Comparison of ENCODE assay signal across 8 cellular contexts in genomic region chr13:26985285-26985878, GRCh38.
DNase-seq lines count a peak whose midpoint lies in the region; ATAC-seq and TF ChIP-seq lines count a peak whose summit lies in the region.

No MANE protein-coding gene starts in this region.

- ATAC-seq in HG02981 (IDR thresholded peaks at IDR 0.05; ENCODE audit: unreplicated experiment): peak; percentile 66
- ATAC-seq in activated B cell treated with CpG ODN at 0.5 μM for 24 hours (ENCODE audit: low read depth): peak; percentile 96
- ATAC-seq in HG03280 (IDR thresholded peaks at IDR 0.05; ENCODE audit: unreplicated experiment): no peak

- no peaks in the 10 kb centered on the region for H3K36me3 Mint-ChIP-seq in activated B cell treated with CpG ODN at 0.5 μM for 24 hours (ENCODE audit: low read depth)

- no peak overlapping the region for H3K27ac Mint-ChIP-seq in activated B cell treated with CpG ODN at 0.5 μM for 24 hours

- no peak overlapping the region for H3K27ac ChIP-seq in caudate nucleus (ENCODE audit: low read depth, low read length)

- peaks cover 5% of the 10 kb centered on the region for H3K4me1 Mint-ChIP-seq in activated B cell treated with CpG ODN at 0.5 μM for 24 hours

- peaks cover 6% of the 10 kb centered on the region for H3K27me3 Mint-ChIP-seq in activated B cell treated with CpG ODN at 0.5 μM for 24 hours

- TF ChIP-seq CTCF in GM12873 (IDR thresholded peaks at IDR 0.05; ENCODE audit: insufficient read depth, low read depth, low read length, missing control alignments): peak; percentile 83
- no peak for TF ChIP-seq CTCF in activated B cell treated with CpG ODN at 0.5 μM for 24 hours (IDR thresholded peaks at IDR 0.05)

- no peak overlapping the region for H3K4me3 Mint-ChIP-seq in activated B cell treated with CpG ODN at 0.5 μM for 24 hours

- POLR2A ChIA-PET in activated B cell treated with CpG ODN at 0.5 μM for 24 hours (lab: Charles Lee): interaction anchor here (0.5 to 1.9 kb wide), 5 partner anchors 138 to 377 kb away, joined by 3 to 6 read pairs (median 5); partner anchors contain the start of gene RASL11A

- intact Hi-C loops in activated B cell treated with CpG ODN at 0.5 μM for 24 hours (cut with micrococcal nuclease): loop anchor here (1.0 kb wide), 8 partner anchors 187 to 999 kb away; partner anchors contain the start of gene RASL11A

- H3K9me3 Mint-ChIP-seq in activated B cell treated with CpG ODN at 0.5 μM for 24 hours: no peaks in the 10 kb centered on the region

- DNase-seq in NCI-H2227 (lab: John Stamatoyannopoulos, UW; ENCODE audit: unreplicated experiment): peak; percentile 71
- no peak for DNase-seq in activated B cell treated with CpG ODN at 0.5 μM for 24 hours
- DNase-seq in caudate nucleus (lab: John Stamatoyannopoulos, UW): peak in 56 of 61 donors; percentile 6 to 93 (median 44)
- DNase-seq in kidney glomerular epithelial cell (lab: John Stamatoyannopoulos, UW): peak; percentile 69
- DNase-seq in stimulated activated CD4-positive, alpha-beta T cell treated with anti-CD3 and anti-CD28 coated beads, Interleukin-2, amount 100 ng/mL, for 48 hours: peak; percentile 62 to 69

- CTCF ChIA-PET in activated B cell treated with CpG ODN at 0.5 μM for 24 hours (lab: Charles Lee): interaction anchor here (0.7 to 5.5 kb wide), 49 partner anchors 10 to 999 kb away, joined by 3 to 185 read pairs (median 4); partner anchors contain the start of genes RASL11A and USP12
